ENCODE assay signal across 22 cellular contexts in genomic region chr4:9954468-9954867, GRCh38.
DNase-seq lines count a peak whose midpoint lies in the region; ATAC-seq and TF ChIP-seq lines count a peak whose summit lies in the region.
"Had no signal": no experiment of that assay in that cellular context is flagged by ENCODE, and none has a peak within 500 bp of the region (broad histone marks: within the 10 kb centered on the region; RNA-seq: fewer than 3 reads in every experiment).

No MANE protein-coding gene starts in this region.

- H3K4ac ChIP-seq in neuronal stem cell (ENCODE audit: low read length) = no peak overlapping the region

- H3K79me1 ChIP-seq in neuronal stem cell (ENCODE audit: low read depth, low read length) = no peaks in the 10 kb centered on the region

- no peaks in the 10 kb centered on the region for H3K4me1 ChIP-seq in right atrium auricular region
- peaks cover 2 to 5% of the 10 kb centered on the region in 2 donors for H3K4me1 ChIP-seq in neuronal stem cell (ENCODE audit: control insufficient read depth in 2 of 2, insufficient read depth in 1 of 2, low read depth in 1 of 2, low read length in 2 of 2)
- H3K4me1 ChIP-seq: BE2C, BLaER1 had no signal

- DNase-seq in right atrium auricular region (ENCODE audit: low spot score) = peak; percentile 28
- no peak for DNase-seq in left cardiac atrium
- DNase-seq in neuronal stem cell (ENCODE audit: low spot score) = no peak
- no peak for DNase-seq in iPS-NIHi11 (ENCODE audit: low spot score)
- no peak for DNase-seq in iPS-NIHi7 (ENCODE audit: extremely low spot score)
- DNase-seq: 8988T; ACHN; BE2C; C1 segment of cervical spinal cord; CD4-positive, alpha-beta memory T cell; CD4-positive, CD25-positive, alpha-beta regulatory T cell; CD8-positive, alpha-beta memory T cell; COR-L47; DMS 273 treated with DMSO at 0.1 percent for 48 hours; DMS153; DMS53; DMS79; DND-41; EL; GDM1 had no signal

- H2BK5ac ChIP-seq in neuronal stem cell (ENCODE audit: low read length) = no peak overlapping the region

- peak overlapping the region; percentile 53 for H4K91ac ChIP-seq in neuronal stem cell (ENCODE audit: low read depth, low read length, poor library complexity)

- no peak overlapping the region for H4K8ac ChIP-seq in neuronal stem cell (ENCODE audit: low read depth, low read length)

- no CpG with 5 or more reads among the region's 3 CpGs for WGBS in neuronal stem cell (ENCODE audit: extremely low coverage in 2 of 2, insufficient read length in 2 of 2, insufficient replicate concordance in 1 of 2), 2 donors

- H3K18ac ChIP-seq in neuronal stem cell (ENCODE audit: low read length) = no peak overlapping the region

- intact Hi-C loops in left cardiac atrium (cut with DNase I) = no loop called here

- no peak overlapping the region for H2BK120ac ChIP-seq in neuronal stem cell (ENCODE audit: low read depth, low read length)

- H3K27me3 ChIP-seq in right atrium auricular region = no peaks in the 10 kb centered on the region
- H3K27me3 ChIP-seq in neuronal stem cell (ENCODE audit: control insufficient read depth in 3 of 3, insufficient read depth in 3 of 3, low read depth in 1 of 3, low read length in 3 of 3) = no peaks in the 10 kb centered on the region
- H3K27me3 ChIP-seq: BE2C, BLaER1 had no signal

- no peak overlapping the region for H2BK12ac ChIP-seq in neuronal stem cell (ENCODE audit: low read length)

- ATAC-seq in left cardiac atrium = no peak
- ATAC-seq: GM12878 had no signal

- no peak overlapping the region for H3K27ac ChIP-seq in right atrium auricular region
- no peak overlapping the region for H3K27ac ChIP-seq in neuronal stem cell (replicated peaks; ENCODE audit: low read length)
- H3K27ac ChIP-seq: BLaER1 had no signal

- H3K9ac ChIP-seq in neuronal stem cell (ENCODE audit: low read depth, low read length, poor library complexity) = no peak overlapping the region
- H3K9ac ChIP-seq: BLaER1 had no signal

- H2AFZ ChIP-seq in neuronal stem cell (ENCODE audit: low read length) = no peak overlapping the region

- no peak overlapping the region for H3K23ac ChIP-seq in neuronal stem cell (ENCODE audit: low read depth, low read length, poor library complexity)

- H3K4me2 ChIP-seq in neuronal stem cell (ENCODE audit: insufficient read depth, low read length, poor library complexity, severe bottlenecking) = no peak overlapping the region
- H3K4me2 ChIP-seq: BLaER1 had no signal

- H2BK15ac ChIP-seq in neuronal stem cell (ENCODE audit: low read length) = no peak overlapping the region

- H3K4me3 ChIP-seq in right atrium auricular region (no peak overlapping the region), neuronal stem cell (ENCODE audit: low read length in 2 of 2) (no peak overlapping the region)
- H3K4me3 ChIP-seq: BLaER1, GM12878 had no signal

- H3K9me3 ChIP-seq in right atrium auricular region (no peaks in the 10 kb centered on the region), neuronal stem cell (replicated peaks in 1 of 2; ENCODE audit: control insufficient read depth in 2 of 2, insufficient read depth in 1 of 2, low read depth in 1 of 2, low read length in 2 of 2) (no peaks in the 10 kb centered on the region)
- H3K9me3 ChIP-seq: BE2C, BLaER1 had no signal

- no peak for TF ChIP-seq CTCF in right atrium auricular region (IDR thresholded peaks at IDR 0.05)

- no peak overlapping the region for H2AK5ac ChIP-seq in neuronal stem cell (ENCODE audit: low read depth, low read length)

- H3K36me3 ChIP-seq in right atrium auricular region = no peaks in the 10 kb centered on the region
- H3K36me3 ChIP-seq in neuronal stem cell (replicated peaks in 1 of 2; ENCODE audit: control insufficient read depth in 2 of 2, insufficient read depth in 2 of 2, low read length in 2 of 2) = no peaks in the 10 kb centered on the region
- H3K36me3 ChIP-seq: BE2C, BLaER1 had no signal

- no peak overlapping the region for H3K14ac ChIP-seq in neuronal stem cell (ENCODE audit: low read length)
